Comparison of ENCODE assay signal across 25 cellular contexts in genomic region chr2:28994074-28994473, GRCh38.
"Had no signal": no experiment of that assay in that cellular context is flagged by ENCODE, and none has a peak within 500 bp of the region (broad histone marks: within the 10 kb centered on the region; RNA-seq: fewer than 3 reads in every experiment).

No MANE protein-coding gene starts in this region.

- H3K4me1 Mint-ChIP-seq: activated CD8-positive, alpha-beta memory T cell treated with anti-CD3 and anti-CD28 coated beads, Interleukin-2, amount 10 ng/mL, durations not matched to agents 7 days and 5 days had no signal

- DNase-seq: activated CD4-positive, alpha-beta T cell treated with anti-CD3 and anti-CD28 coated beads for 4 hours; activated CD4-positive, CD25-positive, alpha-beta regulatory T cell; activated CD8-positive, alpha-beta memory T cell treated with anti-CD3 and anti-CD28 coated beads, Interleukin-2, amount 10 ng/mL, durations not matched to agents 7 days and 5 days; activated CD8-positive, alpha-beta T cell treated with anti-CD3 and anti-CD28 coated beads for 36 hours; activated gamma-delta T cell; activated T-cell treated with anti-CD3 and anti-CD28 coated beads for 4 hours; brain microvascular endothelial cell; dorsolateral prefrontal cortex; effector memory CD8-positive, alpha-beta T cell; esophagus squamous epithelium; gastrocnemius medialis; hippocampal formation; left ventricle myocardium inferior; midbrain; natural killer cell; stimulated activated CD4-positive, alpha-beta T cell treated with anti-CD3 and anti-CD28 coated beads, Interleukin-1b, Interleukin-23, amount 100 ng/mL, for 48 hours; SW 1271; T-helper 17 cell had no signal

- H3K27ac ChIP-seq: brain microvascular endothelial cell, dorsolateral prefrontal cortex, gastrocnemius medialis, left ventricle myocardium inferior, neutrophil, pancreas, psoas muscle, stomach, upper lobe of left lung had no signal

- H3K36me3 Mint-ChIP-seq: activated CD8-positive, alpha-beta memory T cell treated with anti-CD3 and anti-CD28 coated beads, Interleukin-2, amount 10 ng/mL, durations not matched to agents 7 days and 5 days; activated naive CD4-positive, alpha-beta T cell treated with anti-CD3 and anti-CD28 coated beads, Interleukin-2, amount 50 U/mL, for 72 hours; natural killer cell had no signal

- H3K36me3 ChIP-seq: brain microvascular endothelial cell, esophagus squamous epithelium, gastrocnemius medialis, left ventricle myocardium inferior, neutrophil, pancreas, stomach, upper lobe of left lung had no signal

- H3K4me1 ChIP-seq: gastrocnemius medialis, pancreas, psoas muscle had no signal

- H3K27me3 Mint-ChIP-seq: activated CD8-positive, alpha-beta memory T cell treated with anti-CD3 and anti-CD28 coated beads, Interleukin-2, amount 10 ng/mL, durations not matched to agents 7 days and 5 days; activated CD8-positive, alpha-beta T cell treated with anti-CD3 and anti-CD28 coated beads for 36 hours; central memory CD8-positive, alpha-beta T cell; effector memory CD8-positive, alpha-beta T cell had no signal

- H3K4me3 Mint-ChIP-seq: activated CD8-positive, alpha-beta memory T cell treated with anti-CD3 and anti-CD28 coated beads, Interleukin-2, amount 10 ng/mL, durations not matched to agents 7 days and 5 days; activated CD8-positive, alpha-beta T cell treated with anti-CD3 and anti-CD28 coated beads for 36 hours; central memory CD8-positive, alpha-beta T cell; effector memory CD8-positive, alpha-beta T cell; natural killer cell; T-helper 17 cell had no signal

- H3K27ac Mint-ChIP-seq: activated CD8-positive, alpha-beta memory T cell treated with anti-CD3 and anti-CD28 coated beads, Interleukin-2, amount 10 ng/mL, durations not matched to agents 7 days and 5 days; activated CD8-positive, alpha-beta T cell treated with anti-CD3 and anti-CD28 coated beads for 36 hours; activated naive CD4-positive, alpha-beta T cell treated with anti-CD3 and anti-CD28 coated beads, Interleukin-2, amount 50 U/mL, for 72 hours; natural killer cell had no signal

- ATAC-seq: activated CD8-positive, alpha-beta memory T cell treated with anti-CD3 and anti-CD28 coated beads, Interleukin-2, amount 10 ng/mL, durations not matched to agents 7 days and 5 days; activated CD8-positive, alpha-beta T cell treated with anti-CD3 and anti-CD28 coated beads for 36 hours; activated naive CD4-positive, alpha-beta T cell treated with anti-CD3 and anti-CD28 coated beads, Interleukin-2, amount 50 U/mL, for 72 hours; effector memory CD8-positive, alpha-beta T cell; gastrocnemius medialis; natural killer cell; T-helper 17 cell had no signal

- H3K9me3 ChIP-seq: esophagus squamous epithelium, gastrocnemius medialis, left ventricle myocardium inferior, neutrophil, pancreas, psoas muscle, stomach, upper lobe of left lung had no signal

- H3K4me3 ChIP-seq: dorsolateral prefrontal cortex, esophagus squamous epithelium, gastrocnemius medialis, left ventricle myocardium inferior, pancreas, psoas muscle, stomach, upper lobe of left lung had no signal

- H3K9me3 Mint-ChIP-seq: activated CD8-positive, alpha-beta T cell treated with anti-CD3 and anti-CD28 coated beads for 36 hours; activated naive CD4-positive, alpha-beta T cell treated with anti-CD3 and anti-CD28 coated beads, Interleukin-2, amount 50 U/mL, for 72 hours; central memory CD8-positive, alpha-beta T cell; effector memory CD8-positive, alpha-beta T cell; natural killer cell had no signal

- H3K27me3 ChIP-seq: brain microvascular endothelial cell, dorsolateral prefrontal cortex, esophagus squamous epithelium, gastrocnemius medialis, neutrophil, pancreas, upper lobe of left lung had no signal
